ENCODE assay signal across 33 cellular contexts in the genomic region with DNA sequence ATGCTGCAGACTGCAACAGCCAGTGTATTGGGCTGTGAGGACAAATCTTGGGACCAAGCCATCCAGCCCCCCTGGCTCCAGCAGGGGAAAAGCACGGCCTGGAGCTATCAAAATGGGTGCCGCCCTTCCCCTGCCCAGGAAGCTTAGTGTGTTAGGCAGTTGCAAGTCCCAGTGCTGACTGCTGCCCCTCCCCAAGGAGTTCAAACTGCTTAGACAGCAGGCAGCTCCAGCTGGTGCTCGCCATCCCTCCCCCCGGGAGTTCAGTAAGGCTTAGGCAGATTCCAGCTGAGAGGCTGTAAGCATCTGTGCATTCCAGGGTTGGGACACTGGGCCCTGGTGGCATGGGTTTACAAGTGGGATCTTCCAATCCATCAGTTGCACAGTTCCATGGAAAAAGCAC.
A peak's percentile ranks its signal among the peaks of the same experiment; 100 is the strongest.
DNase-seq lines count a peak whose midpoint lies in the region; ATAC-seq, FAIRE-seq and TF ChIP-seq lines count a peak whose summit lies in the region.
"Had no signal": no experiment of that assay in that cellular context is flagged by ENCODE, and none has a peak within 500 bp of the region (broad histone marks: within the 10 kb centered on the region; RNA-seq: fewer than 3 reads in every experiment).

No MANE protein-coding gene starts in this region.

- CTCF ChIA-PET in MCF 10A (lab: Yijun Ruan, JAX) = interaction anchor here (0.6 kb wide), 1 partner anchor 175 kb away, joined by 3 read pairs; no protein-coding TSS in a partner anchor

- H3K9me3 Mint-ChIP-seq in osteocyte (ENCODE audit: unreplicated experiment) = peaks cover 30% of the 10 kb centered on the region
- H3K9me3 Mint-ChIP-seq in MCF 10A (ENCODE audit: unreplicated experiment) = no peaks in the 10 kb centered on the region
- H3K9me3 Mint-ChIP-seq: activated naive CD4-positive, alpha-beta T cell treated with anti-CD3 and anti-CD28 coated beads, Interleukin-2, amount 10 ng/mL, durations not matched to agents 7 days and 5 days; T-helper 2 cell treated with Interferon-gamma antibody and Interleukin-4, amounts not matched to agents 5 μg/mL and 100 μg/mL, for 36 hours had no signal

- FAIRE-seq in D721Med (lab: Jason Lieb, UNC) = peak; percentile 92
- FAIRE-seq: G401.6 had no signal

- peaks cover 6% of the 10 kb centered on the region for H3K36me3 Mint-ChIP-seq in osteocyte (ENCODE audit: unreplicated experiment)
- no peaks in the 10 kb centered on the region for H3K36me3 Mint-ChIP-seq in MCF 10A (ENCODE audit: insufficient read depth, unreplicated experiment)
- H3K36me3 Mint-ChIP-seq: activated naive CD4-positive, alpha-beta T cell treated with anti-CD3 and anti-CD28 coated beads, Interleukin-2, amount 10 ng/mL, durations not matched to agents 7 days and 5 days; brain; CD8-positive, alpha-beta memory T cell had no signal

- no TSS peak for BruUV-seq in MCF 10A (replicated peaks; lab: Mats Ljungman, UMichigan)

- no peak overlapping the region for H3K4me3 ChIP-seq in fibroblast of the aortic adventitia (ENCODE audit: low read depth, low read length)
- H3K4me3 ChIP-seq: adrenal gland, dorsolateral prefrontal cortex, gastrocnemius medialis, GM23248, hepatocyte, prostate gland, sigmoid colon, tibial nerve had no signal

- H3K4me1 Mint-ChIP-seq in osteocyte (ENCODE audit: unreplicated experiment) (peaks cover 19% of the 10 kb centered on the region), MCF 10A (ENCODE audit: insufficient read depth, unreplicated experiment) (no peaks in the 10 kb centered on the region)
- H3K4me1 Mint-ChIP-seq: activated naive CD4-positive, alpha-beta T cell treated with anti-CD3 and anti-CD28 coated beads, Interleukin-2, amount 10 ng/mL, durations not matched to agents 7 days and 5 days; brain; CD8-positive, alpha-beta memory T cell had no signal

- H3K27me3 Mint-ChIP-seq in osteocyte (ENCODE audit: unreplicated experiment) (no peaks in the 10 kb centered on the region), MCF 10A (ENCODE audit: insufficient read depth, unreplicated experiment) (no peaks in the 10 kb centered on the region)
- H3K27me3 Mint-ChIP-seq: activated naive CD4-positive, alpha-beta T cell treated with anti-CD3 and anti-CD28 coated beads, Interleukin-2, amount 10 ng/mL, durations not matched to agents 7 days and 5 days had no signal

- POLR2A ChIA-PET in MCF 10A (lab: Yijun Ruan, JAX) = no interaction called here

- intact Hi-C loops in MCF 10A (cut with micrococcal nuclease) = no loop called here

- DNase-seq in D721Med (ENCODE audit: insufficient read length, low spot score) (no peak), NCI-H524 (lab: John Stamatoyannopoulos, UW) (peak; percentile 89 to 97), fibroblast of the aortic adventitia (ENCODE audit: low read depth) (peak; percentile 35), osteocyte (ENCODE audit: extremely low spot score, unreplicated experiment) (no peak), T-helper 1 cell (no peak), MCF 10A (ENCODE audit: unreplicated experiment) (no peak)
- DNase-seq: activated CD4-positive, alpha-beta T cell treated with anti-CD3 and anti-CD28 coated beads for 4 hours; activated CD8-positive, alpha-beta T cell treated with anti-CD3 and anti-CD28 coated beads, Interleukin-2, amount 10 ng/mL, durations not matched to agents 7 days and 5 days; activated naive CD4-positive, alpha-beta T cell treated with anti-CD3 and anti-CD28 coated beads, Interleukin-2, amount 10 ng/mL, durations not matched to agents 7 days and 5 days; adrenal gland; CD8-positive, alpha-beta memory T cell; cerebellar nuclear complex; DMS53; dorsolateral prefrontal cortex; gastrocnemius medialis; GM23248; mammary epithelial cell; NCI-H1105 treated with DMSO at 0.1 percent for 48 hours; NCI-H2029; NCI-H2227 treated with DMSO at 0.1 percent for 48 hours; SHP77; sigmoid colon; stimulated activated CD4-positive, alpha-beta T cell treated with anti-CD3 and anti-CD28 coated beads, Interleukin-4, amount 100 ng/mL, for 24 hours had no signal

- no peak for TF ChIP-seq CTCF in D721Med (IDR thresholded peaks at IDR 0.05; ENCODE audit: insufficient read depth, missing control alignments)
- TF ChIP-seq CTCF in fibroblast of the aortic adventitia (IDR thresholded peaks at IDR 0.05; ENCODE audit: insufficient read depth, low read length) = no peak
- no peak for TF ChIP-seq CTCF in osteocyte (IDR thresholded peaks at IDR 0.05)
- TF ChIP-seq CTCF in MCF 10A (IDR thresholded peaks at IDR 0.05; ENCODE audit: unreplicated experiment) = no peak

- H3K27ac Mint-ChIP-seq in osteocyte (ENCODE audit: unreplicated experiment) = peak overlapping the region; percentile 75
- no peak overlapping the region for H3K27ac Mint-ChIP-seq in MCF 10A (ENCODE audit: low read depth, unreplicated experiment)
- H3K27ac Mint-ChIP-seq: activated CD8-positive, alpha-beta T cell treated with anti-CD3 and anti-CD28 coated beads, Interleukin-2, amount 10 ng/mL, durations not matched to agents 7 days and 5 days; activated naive CD4-positive, alpha-beta T cell treated with anti-CD3 and anti-CD28 coated beads, Interleukin-2, amount 10 ng/mL, durations not matched to agents 7 days and 5 days; B cell; brain; T-helper 2 cell treated with Interferon-gamma antibody and Interleukin-4, amounts not matched to agents 5 μg/mL and 100 μg/mL, for 36 hours had no signal

- H3K4me3 Mint-ChIP-seq in osteocyte (ENCODE audit: unreplicated experiment) (no peak overlapping the region), MCF 10A (ENCODE audit: unreplicated experiment) (no peak overlapping the region)
- H3K4me3 Mint-ChIP-seq: activated CD8-positive, alpha-beta T cell treated with anti-CD3 and anti-CD28 coated beads, Interleukin-2, amount 10 ng/mL, durations not matched to agents 7 days and 5 days; activated naive CD4-positive, alpha-beta T cell treated with anti-CD3 and anti-CD28 coated beads, Interleukin-2, amount 10 ng/mL, durations not matched to agents 7 days and 5 days; B cell; brain; CD8-positive, alpha-beta memory T cell; T-helper 2 cell treated with Interferon-gamma antibody and Interleukin-4, amounts not matched to agents 5 μg/mL and 100 μg/mL, for 36 hours had no signal

- ATAC-seq in GM18498 (IDR thresholded peaks at IDR 0.05; ENCODE audit: unreplicated experiment) (no peak), GM21381 (IDR thresholded peaks at IDR 0.05; ENCODE audit: unreplicated experiment) (no peak)
- ATAC-seq: activated CD8-positive, alpha-beta T cell treated with anti-CD3 and anti-CD28 coated beads, Interleukin-2, amount 10 ng/mL, durations not matched to agents 7 days and 5 days; gastrocnemius medialis; Panc1 had no signal

Comparison
In these comparisons a context has a peak if more than half of its experiments do, and no peak if none do; other contexts are left out.
1. DNase-seq: peak in NCI-H524 (2 of 2) and fibroblast of the aortic adventitia (single experiment); none in D721Med (single experiment), osteocyte (single experiment), T-helper 1 cell (0 of 5) and MCF 10A (single experiment).